ENCODE assay signal across 1 cellular context in genomic region chr19:6359517-6359916, GRCh38.
TF ChIP-seq lines count a peak whose summit lies in the region.

No MANE protein-coding gene starts in this region.

TF ChIP-seq in HepG2, 621 proteins besides CTCF, POLR2A, EP300 and RAD21:
- TF ChIP-seq EEA1 (CRISPR knock-in tag; IDR thresholded peaks at IDR 0.05; ENCODE audit: borderline replicate concordance): no peak
- no peak for TF ChIP-seq ZFP82 (CRISPR knock-in tag; IDR thresholded peaks at IDR 0.05; ENCODE audit: borderline replicate concordance)
- no peak for TF ChIP-seq HOXA9 (CRISPR knock-in tag; IDR thresholded peaks at IDR 0.05; ENCODE audit: borderline replicate concordance)
- 0 out of 2 replicates have a peak, but pooled peaks have one; percentile 47 for TF ChIP-seq ZKSCAN1 (IDR thresholded peaks at IDR 0.05; ENCODE audit: low read length)
